Comparison of ENCODE assay signal across 6 cellular contexts in the genomic region with DNA sequence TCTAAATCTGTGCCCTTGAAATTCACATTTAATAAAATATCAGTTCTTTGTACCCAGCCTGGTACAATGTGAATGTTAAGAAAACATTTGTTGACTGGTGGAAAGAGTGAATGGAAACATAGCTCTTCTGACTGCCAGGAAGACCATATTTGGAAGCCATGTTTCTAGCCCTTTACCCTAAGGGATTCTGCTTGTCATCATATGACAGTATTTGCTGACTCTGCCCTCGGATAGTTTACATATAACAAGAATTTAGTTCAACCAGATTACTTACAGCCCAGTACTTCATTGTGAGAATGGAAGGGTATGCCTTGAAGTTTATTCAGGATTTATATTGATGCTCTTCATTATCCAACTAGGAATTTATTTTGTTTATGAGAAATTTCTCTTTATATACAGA. TPM values are rescaled to one million over a fixed set of nuclear protein-coding genes. Genes with fewer than 3 reads are reported as not detected.
"Had no signal": no experiment of that assay in that cellular context is flagged by ENCODE, and none has a peak within 500 bp of the region (broad histone marks: within the 10 kb centered on the region; RNA-seq: fewer than 3 reads in every experiment).

No MANE protein-coding gene starts in this region.

- DNase-seq: HCEC 1CT, IMR-90 had no signal

- H3K4me3 Mint-ChIP-seq: GM23338 had no signal

- ATAC-seq: GM23338 had no signal

- H3K4me3 ChIP-seq: GM23338, K562 had no signal

- H3K4me2 ChIP-seq: GM23338 had no signal

- H2AFZ ChIP-seq: GM23338 had no signal

- H3K4me1 Mint-ChIP-seq: GM23338 had no signal

- H3K27ac Mint-ChIP-seq: GM23338 had no signal

- H3K9me3 Mint-ChIP-seq: GM23338 had no signal

RNA-seq across cellular contexts. Expression of a gene that starts 13.8 kb away (rescaled TPM):
- total RNA-seq: HT-29 had no signal

RNA-seq across cellular contexts. Expression of a gene that starts 48.4 kb away (rescaled TPM):
- total RNA-seq: GM23338, H1, HT-29, IMR-90, K562 had no signal
- polyA plus RNA-seq: GM23338, H1, IMR-90, K562 had no signal
